10 cellular contexts compared by ENCODE assay signal in the genomic region with DNA sequence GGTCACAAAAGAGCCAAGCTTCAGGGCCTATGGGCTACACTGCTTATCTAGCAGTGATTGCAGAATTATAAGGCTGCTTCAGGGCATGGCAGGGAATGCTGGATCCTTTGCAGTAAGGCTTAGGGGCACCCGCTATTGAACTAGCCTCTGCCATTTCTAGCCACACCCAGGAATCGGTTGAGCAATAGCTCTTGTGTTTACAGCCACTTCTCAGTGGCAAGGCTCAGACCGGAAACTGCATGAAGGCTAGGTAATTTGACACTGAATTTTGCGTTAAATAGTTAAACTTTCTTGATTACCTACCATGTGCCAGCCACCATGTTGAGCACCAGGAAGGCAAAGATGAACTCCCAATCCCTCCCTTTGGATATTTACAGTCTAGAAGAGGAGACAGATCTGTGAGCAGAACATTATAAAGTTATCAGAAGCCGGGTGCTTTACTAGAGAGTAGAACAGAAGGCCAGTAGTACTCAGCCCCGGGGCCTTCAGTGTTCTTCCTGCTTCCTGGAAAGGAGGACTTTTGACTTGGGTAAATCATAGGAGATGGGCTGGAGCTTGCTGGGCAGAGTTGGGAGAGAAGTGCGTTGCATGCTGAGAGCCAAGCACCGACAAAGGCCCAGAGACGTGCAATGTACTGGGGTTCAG.
DNase-seq lines count a peak whose midpoint lies in the region; ATAC-seq, FAIRE-seq and TF ChIP-seq lines count a peak whose summit lies in the region.
"Had no signal": no experiment of that assay in that cellular context is flagged by ENCODE, and none has a peak within 500 bp of the region (broad histone marks: within the 10 kb centered on the region; RNA-seq: fewer than 3 reads in every experiment).

No MANE protein-coding gene starts in this region.

- peak overlapping the region; percentile 51 for H3K9ac ChIP-seq in HepG2 (ENCODE audit: insufficient read depth, low read depth, low read length)
- H3K9ac ChIP-seq in kidney (ENCODE audit: low read length in 2 of 2), result no peak overlapping the region

- TF ChIP-seq POLR2A in HepG2 (IDR thresholded peaks at IDR 0.05; ENCODE audit: insufficient read depth in 1 of 2, low read depth in 2 of 2, low read length in 2 of 2), result 0 out of 4 replicates have a peak, but pooled peaks of 1 of the 2 experiments have one; percentile 29

- 26% methylated on average over 9 of the region's 9 CpGs for WGBS in HepG2 (ENCODE audit: low lambda C conversion rate)

- peak; percentile 52 for DNase-seq in CD1c-positive myeloid dendritic cell (ENCODE audit: extremely low spot score)
- DNase-seq in M059J (ENCODE audit: low read depth), result peak; percentile 61
- peak; percentile 78 for DNase-seq in SKM-1 (lab: John Stamatoyannopoulos, UW; ENCODE audit: unreplicated experiment)
- peak; percentile 84 for DNase-seq in HepG2 (ENCODE audit: low spot score)
- no peak for DNase-seq in epidermal melanocyte (ENCODE audit: insufficient read length, low spot score)
- DNase-seq in frontal cortex (ENCODE audit: low spot score in 2 of 2), result no peak
- DNase-seq in kidney, result no peak
- DNase-seq: stimulated activated CD4-positive, alpha-beta T cell treated with anti-CD3 and anti-CD28 coated beads, Interleukin-1b, Interleukin-23, amount 100 ng/mL, for 48 hours had no signal

- peak overlapping the region; percentile 36 to 61 (median 41) for H3K4me3 ChIP-seq in HepG2 (replicated peaks in 1 of 3; ENCODE audit: insufficient read depth in 1 of 3, low read depth in 2 of 3, low read length in 3 of 3)
- H3K4me3 ChIP-seq in kidney (ENCODE audit: low read length in 2 of 2), result no peak overlapping the region
- H3K4me3 ChIP-seq: esophagus muscularis mucosa had no signal

- no peak for TF ChIP-seq CTCF in HepG2 (CRISPR knock-in tag; IDR thresholded peaks at IDR 0.05)
- no peak for TF ChIP-seq CTCF in kidney (IDR thresholded peaks at IDR 0.05; ENCODE audit: borderline replicate concordance, extremely low read depth, insufficient read depth)

- ATAC-seq in HepG2 (peak; percentile 91), HG03460 (IDR thresholded peaks at IDR 0.05; ENCODE audit: unreplicated experiment) (no peak)

- H3K9me3 ChIP-seq in HepG2 (ENCODE audit: low read length) (no peaks in the 10 kb centered on the region), kidney (ENCODE audit: control insufficient read depth in 1 of 2, low read length in 2 of 2) (no peaks in the 10 kb centered on the region)
- H3K9me3 ChIP-seq: esophagus muscularis mucosa had no signal

- TF ChIP-seq EP300 in HepG2 (IDR thresholded peaks at IDR 0.05; ENCODE audit: low read depth in 2 of 2, low read length in 2 of 2) (peak in 1 of 2 experiments; percentile 60; a peak in 1 of 4 replicates), HepG2 (CRISPR knock-in tag; IDR thresholded peaks at IDR 0.05; ENCODE audit: borderline replicate concordance) (no peak)

- no peaks in the 10 kb centered on the region for H3K27me3 ChIP-seq in HepG2 (ENCODE audit: control insufficient read depth in 1 of 2, insufficient read depth in 2 of 2, low read length in 2 of 2)

- no peaks in the 10 kb centered on the region for H3K36me3 ChIP-seq in HepG2 (replicated peaks in 1 of 2; ENCODE audit: control insufficient read depth in 1 of 2, insufficient read depth in 2 of 2, low read length in 2 of 2)
- no peaks in the 10 kb centered on the region for H3K36me3 ChIP-seq in kidney (ENCODE audit: control insufficient read depth in 1 of 2, insufficient read depth in 2 of 2, low read length in 2 of 2)
- H3K36me3 ChIP-seq: esophagus muscularis mucosa had no signal

- peak overlapping the region; percentile 75 for H2AFZ ChIP-seq in HepG2 (ENCODE audit: low read length)

- H3K79me2 ChIP-seq in HepG2 (ENCODE audit: insufficient read depth, low read length), result no peaks in the 10 kb centered on the region

- peak overlapping the region; percentile 78 for H3K4me2 ChIP-seq in HepG2 (ENCODE audit: low read depth, low read length)

- no TSS peak for BruUV-seq in HepG2 (replicated peaks; lab: Mats Ljungman, UMichigan)

- H4K20me1 ChIP-seq in HepG2 (ENCODE audit: insufficient read depth, low read length), result no peaks in the 10 kb centered on the region

- intact Hi-C loops in HepG2 (cut with micrococcal nuclease; ENCODE audit: unreplicated experiment), result loop anchor here (5.0 kb wide), 2 partner anchors 42 to 247 kb away; no protein-coding TSS in a partner anchor
- intact Hi-C loops in kidney (cut with DNase I), result no loop called here

- peak; percentile 79 for FAIRE-seq in HepG2 (lab: Jason Lieb, UNC)
- no peak for FAIRE-seq in frontal cortex (lab: Jason Lieb, UNC)
- FAIRE-seq in kidney (lab: Jason Lieb, UNC), result no peak

- in situ Hi-C loops in HepG2 (cut with HindIII; ENCODE audit: extremely low pct_ligation_motif_present, low pct_unique_long_range_greater_than_20kb), result no loop called here

- H3K4me1 ChIP-seq in HepG2 (ENCODE audit: insufficient read depth, low read length) (peaks cover 34% of the 10 kb centered on the region), kidney (ENCODE audit: control insufficient read depth in 1 of 2, insufficient read depth in 1 of 2, low read depth in 1 of 2, low read length in 2 of 2) (peaks cover 0 to 3% of the 10 kb centered on the region in 2 donors)
- H3K4me1 ChIP-seq: esophagus muscularis mucosa had no signal

- peak overlapping the region; percentile 72 for H3K27ac ChIP-seq in HepG2 (ENCODE audit: extremely low read length, insufficient read depth, low read length)
- H3K27ac ChIP-seq in kidney (ENCODE audit: low read depth in 2 of 2, low read length in 2 of 2), result no peak overlapping the region
- H3K27ac ChIP-seq: esophagus muscularis mucosa had no signal

- POLR2A ChIA-PET in HepG2 (lab: Yijun Ruan, JAX), result interaction anchor here (1.0 to 2.3 kb wide), 4 partner anchors 9 to 100 kb away, joined by 3 to 13 read pairs (median 5); no protein-coding TSS in a partner anchor

- TF ChIP-seq RAD21 in HepG2 (CRISPR knock-in tag; IDR thresholded peaks at IDR 0.05), result no peak

- CTCF ChIA-PET in HepG2 (lab: Yijun Ruan, JAX; ENCODE audit: low intra/inter-chr PET ratio, low total read pairs), result no interaction called here

TF ChIP-seq in HepG2, 621 proteins besides CTCF, POLR2A, EP300 and RAD21 (continues in another document):
- no peak for TF ChIP-seq CENPBD1 (CRISPR knock-in tag; IDR thresholded peaks at IDR 0.05; ENCODE audit: borderline replicate concordance, low read depth)
- TF ChIP-seq ZNF790 (CRISPR knock-in tag; IDR thresholded peaks at IDR 0.05; ENCODE audit: borderline replicate concordance), result no peak
- no peak for TF ChIP-seq GABPA (IDR thresholded peaks at IDR 0.05; ENCODE audit: low read depth, low read length)
- TF ChIP-seq GABPA (CRISPR knock-in tag; IDR thresholded peaks at IDR 0.05; ENCODE audit: low read depth), result peak; percentile 80
- no peak for TF ChIP-seq STAT5B (CRISPR knock-in tag; IDR thresholded peaks at IDR 0.05)
- TF ChIP-seq ZFP36 (IDR thresholded peaks at IDR 0.05; ENCODE audit: borderline replicate concordance, low read depth, low read length, partially characterized antibody), result no peak
- no peak for TF ChIP-seq HNRNPH1 (optimal IDR thresholded peaks at IDR 0.05; ENCODE audit: low read depth, low read length)
- no peak for TF ChIP-seq MAZ (IDR thresholded peaks at IDR 0.05; ENCODE audit: borderline replicate concordance, low read depth, low read length)
- no peak for TF ChIP-seq MAZ (CRISPR knock-in tag; IDR thresholded peaks at IDR 0.05; ENCODE audit: low read depth)
- TF ChIP-seq ARHGAP35 (CRISPR knock-in tag; IDR thresholded peaks at IDR 0.05; ENCODE audit: borderline replicate concordance), result no peak
- TF ChIP-seq, protein P1, sequence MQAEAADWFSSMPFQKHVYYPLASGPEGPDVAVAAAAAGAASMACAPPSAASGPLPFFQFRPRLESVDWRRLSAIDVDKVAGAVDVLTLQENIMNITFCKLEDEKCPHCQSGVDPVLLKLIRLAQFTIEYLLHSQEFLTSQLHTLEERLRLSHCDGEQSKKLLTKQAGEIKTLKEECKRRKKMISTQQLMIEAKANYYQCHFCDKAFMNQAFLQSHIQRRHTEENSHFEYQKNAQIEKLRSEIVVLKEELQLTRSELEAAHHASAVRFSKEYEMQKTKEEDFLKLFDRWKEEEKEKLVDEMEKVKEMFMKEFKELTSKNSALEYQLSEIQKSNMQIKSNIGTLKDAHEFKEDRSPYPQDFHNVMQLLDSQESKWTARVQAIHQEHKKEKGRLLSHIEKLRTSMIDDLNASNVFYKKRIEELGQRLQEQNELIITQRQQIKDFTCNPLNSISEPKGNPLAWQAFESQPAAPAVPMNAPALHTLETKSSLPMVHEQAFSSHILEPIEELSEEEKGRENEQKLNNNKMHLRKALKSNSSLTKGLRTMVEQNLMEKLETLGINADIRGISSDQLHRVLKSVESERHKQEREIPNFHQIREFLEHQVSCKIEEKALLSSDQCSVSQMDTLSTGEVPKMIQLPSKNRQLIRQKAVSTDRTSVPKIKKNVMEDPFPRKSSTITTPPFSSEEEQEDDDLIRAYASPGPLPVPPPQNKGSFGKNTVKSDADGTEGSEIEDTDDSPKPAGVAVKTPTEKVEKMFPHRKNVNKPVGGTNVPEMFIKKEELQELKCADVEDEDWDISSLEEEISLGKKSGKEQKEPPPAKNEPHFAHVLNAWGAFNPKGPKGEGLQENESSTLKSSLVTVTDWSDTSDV (CRISPR knock-in tag; IDR thresholded peaks at IDR 0.05), result no peak
- no peak for TF ChIP-seq CAMTA2 (CRISPR knock-in tag; IDR thresholded peaks at IDR 0.05; ENCODE audit: borderline replicate concordance)
- TF ChIP-seq ZNF747 (CRISPR knock-in tag; IDR thresholded peaks at IDR 0.05; ENCODE audit: borderline replicate concordance), result no peak
- no peak for TF ChIP-seq ZKSCAN8 (CRISPR knock-in tag; IDR thresholded peaks at IDR 0.05; ENCODE audit: borderline replicate concordance)
- 0 out of 2 replicates have a peak, but pooled peaks have one; percentile 49 for TF ChIP-seq CBX5 (CRISPR knock-in tag; IDR thresholded peaks at IDR 0.05; ENCODE audit: borderline replicate concordance)
- TF ChIP-seq ZNF343 (CRISPR knock-in tag; IDR thresholded peaks at IDR 0.05), result no peak

Comparison
In these comparisons a context has a peak if more than half of its experiments do, and no peak if none do; other contexts are left out.
1. DNase-seq: peak in CD1c-positive myeloid dendritic cell (single experiment), M059J (single experiment), SKM-1 (single experiment) and HepG2 (single experiment); none in epidermal melanocyte (single experiment), frontal cortex (0 of 2) and kidney (single experiment).
2. H3K4me3 ChIP-seq: peak in HepG2 (3 of 3); none in kidney (0 of 2).